Comparison of ENCODE assay signal across 16 cellular contexts in genomic region chr2:38216886-38217285, GRCh38.
A peak's percentile ranks its signal among the peaks of the same experiment; 100 is the strongest.
DNase-seq lines count a peak whose midpoint lies in the region; ATAC-seq and TF ChIP-seq lines count a peak whose summit lies in the region.
"Had no signal": no experiment of that assay in that cellular context is flagged by ENCODE, and none has a peak within 500 bp of the region (broad histone marks: within the 10 kb centered on the region; RNA-seq: fewer than 3 reads in every experiment).

No MANE protein-coding gene starts in this region.

- peaks cover 0 to 8% of the 10 kb centered on the region in 2 donors for H3K9me3 Mint-ChIP-seq in stimulated activated naive CD8-positive, alpha-beta T cell treated with anti-CD3 and anti-CD28 coated beads, Interleukin-15, amount 100 ng/mL, for 72 hours
- H3K9me3 Mint-ChIP-seq in Calu3 (ENCODE audit: low read depth, unreplicated experiment): no peaks in the 10 kb centered on the region
- H3K9me3 Mint-ChIP-seq: GM23338 had no signal

- intact Hi-C loops in Calu3 (cut with micrococcal nuclease; ENCODE audit: unreplicated experiment): no loop called here

- CTCF ChIA-PET in Calu3 (lab: Charles Lee): no interaction called here

- H3K27ac ChIP-seq in epithelial cell of prostate: peak overlapping the region; percentile 46
- H3K27ac ChIP-seq: 22Rv1, BLaER1 had no signal

- peak; percentile 67 for DNase-seq in NCI-H82 (lab: John Stamatoyannopoulos, UW)
- DNase-seq in NCI-H82 treated with DMSO at 0.1 percent for 48 hours (lab: John Stamatoyannopoulos, UW; ENCODE audit: unreplicated experiment): no peak
- no peak for DNase-seq in stimulated activated naive CD8-positive, alpha-beta T cell treated with anti-CD3 and anti-CD28 coated beads, Interleukin-15, amount 100 ng/mL, for 72 hours
- no peak for DNase-seq in stimulated activated naive CD8-positive, alpha-beta T cell treated with anti-CD3 and anti-CD28 coated beads, Interleukin-15, Interleukin-2, amounts not matched to agents 100 U/mL and 50 U/mL, for 24 hours
- DNase-seq in epithelial cell of prostate (ENCODE audit: low read depth, low spot score): no peak
- DNase-seq in Calu3: no peak
- DNase-seq in NOMO-1 treated with DMSO at 0.1 percent for 48 hours (lab: John Stamatoyannopoulos, UW; ENCODE audit: unreplicated experiment): no peak
- DNase-seq: AML-193, DMS 273 treated with DMSO at 0.1 percent for 48 hours, H9 had no signal

- H3K27ac Mint-ChIP-seq in stimulated activated naive CD8-positive, alpha-beta T cell treated with anti-CD3 and anti-CD28 coated beads, Interleukin-15, amount 100 ng/mL, for 72 hours: no peak overlapping the region
- H3K27ac Mint-ChIP-seq in Calu3 (ENCODE audit: unreplicated experiment): no peak overlapping the region
- H3K27ac Mint-ChIP-seq: CD4-positive, CD25-positive, alpha-beta regulatory T cell; GM23338; H9 had no signal

- no peak for TF ChIP-seq CTCF in Calu3 (IDR thresholded peaks at IDR 0.05; ENCODE audit: unreplicated experiment)

- peaks cover 21% of the 10 kb centered on the region for H3K27me3 Mint-ChIP-seq in stimulated activated naive CD8-positive, alpha-beta T cell treated with anti-CD3 and anti-CD28 coated beads, Interleukin-15, amount 100 ng/mL, for 72 hours
- H3K27me3 Mint-ChIP-seq in Calu3 (ENCODE audit: unreplicated experiment): no peaks in the 10 kb centered on the region

- H3K4me1 Mint-ChIP-seq in stimulated activated naive CD8-positive, alpha-beta T cell treated with anti-CD3 and anti-CD28 coated beads, Interleukin-15, amount 100 ng/mL, for 72 hours: peaks cover 18% of the 10 kb centered on the region
- peaks cover 7% of the 10 kb centered on the region for H3K4me1 Mint-ChIP-seq in Calu3 (ENCODE audit: low read depth, unreplicated experiment)
- H3K4me1 Mint-ChIP-seq: GM23338, H9 had no signal

- peak; percentile 55 for ATAC-seq in stimulated activated naive CD8-positive, alpha-beta T cell treated with anti-CD3 and anti-CD28 coated beads, Interleukin-15, amount 100 ng/mL, for 72 hours
- no peak for ATAC-seq in stimulated activated naive CD8-positive, alpha-beta T cell treated with anti-CD3 and anti-CD28 coated beads, Interleukin-15, Interleukin-2, amounts not matched to agents 100 U/mL and 50 U/mL, for 24 hours
- no peak for ATAC-seq in GM21390 (IDR thresholded peaks at IDR 0.05; ENCODE audit: unreplicated experiment)
- ATAC-seq: GM12878, GM23338 had no signal

- H3K4me3 Mint-ChIP-seq in stimulated activated naive CD8-positive, alpha-beta T cell treated with anti-CD3 and anti-CD28 coated beads, Interleukin-15, amount 100 ng/mL, for 72 hours: no peak overlapping the region
- no peak overlapping the region for H3K4me3 Mint-ChIP-seq in Calu3 (ENCODE audit: low read depth, unreplicated experiment)
- H3K4me3 Mint-ChIP-seq: CD4-positive, CD25-positive, alpha-beta regulatory T cell; GM23338; H9 had no signal

- H3K36me3 Mint-ChIP-seq in Calu3 (ENCODE audit: insufficient read depth, unreplicated experiment): no peaks in the 10 kb centered on the region
- H3K36me3 Mint-ChIP-seq: CD4-positive, CD25-positive, alpha-beta regulatory T cell had no signal

- no TSS peak for BruUV-seq in Calu3 (replicated peaks; lab: Mats Ljungman, UMichigan)
